Comparison of ENCODE assay signal across 8 cellular contexts in genomic region chrX:17812763-17813162, GRCh38. TPM values are rescaled to one million over a fixed set of nuclear protein-coding genes. Genes with fewer than 3 reads are reported as not detected.
DNase-seq lines count a peak whose midpoint lies in the region; ATAC-seq and TF ChIP-seq lines count a peak whose summit lies in the region.

No MANE protein-coding gene starts in this region.

- H3K27ac Mint-ChIP-seq in osteocyte (ENCODE audit: unreplicated experiment), result no peak overlapping the region
- no peak overlapping the region for H3K27ac Mint-ChIP-seq in activated CD4-positive, alpha-beta memory T cell treated with anti-CD3 and anti-CD28 coated beads for 36 hours

- H3K9me3 Mint-ChIP-seq in osteocyte (ENCODE audit: unreplicated experiment), result no peaks in the 10 kb centered on the region
- H3K9me3 Mint-ChIP-seq in activated CD4-positive, alpha-beta memory T cell treated with anti-CD3 and anti-CD28 coated beads for 36 hours, result no peaks in the 10 kb centered on the region

- peaks cover 6% of the 10 kb centered on the region for H3K4me1 Mint-ChIP-seq in osteocyte (ENCODE audit: unreplicated experiment)
- H3K4me1 Mint-ChIP-seq in activated CD4-positive, alpha-beta memory T cell treated with anti-CD3 and anti-CD28 coated beads for 36 hours (ENCODE audit: low read depth), result no peaks in the 10 kb centered on the region

- DNase-seq in ELF-1 (ENCODE audit: low read depth, low spot score), result peak; percentile 11
- peak; percentile 9 for DNase-seq in NAMALWA (ENCODE audit: low spot score)
- DNase-seq in dorsolateral prefrontal cortex, result no peak
- no peak for DNase-seq in osteocyte (ENCODE audit: extremely low spot score, unreplicated experiment)
- no peak for DNase-seq in SW 1271 (lab: John Stamatoyannopoulos, UW)
- DNase-seq in activated CD4-positive, alpha-beta memory T cell treated with anti-CD3 and anti-CD28 coated beads for 36 hours, result no peak

- H3K27me3 ChIP-seq in dorsolateral prefrontal cortex, result peaks cover 0 to 73% (median 19%) of the 10 kb centered on the region in 45 donors

- no peak overlapping the region for H3K4me3 ChIP-seq in dorsolateral prefrontal cortex

- H3K27me3 Mint-ChIP-seq in osteocyte (ENCODE audit: unreplicated experiment), result no peaks in the 10 kb centered on the region
- H3K27me3 Mint-ChIP-seq in activated CD4-positive, alpha-beta memory T cell treated with anti-CD3 and anti-CD28 coated beads for 36 hours, result no peaks in the 10 kb centered on the region

- H3K36me3 Mint-ChIP-seq in osteocyte (ENCODE audit: unreplicated experiment), result no peaks in the 10 kb centered on the region
- H3K36me3 Mint-ChIP-seq in activated CD4-positive, alpha-beta memory T cell treated with anti-CD3 and anti-CD28 coated beads for 36 hours, result no peaks in the 10 kb centered on the region

- CTCF ChIA-PET in activated CD4-positive, alpha-beta memory T cell treated with anti-CD3 and anti-CD28 coated beads for 36 hours (lab: Charles Lee), result interaction anchor here (0.7 to 1.2 kb wide), 2 partner anchors 565 to 576 kb away, joined by 3 to 7 read pairs; no protein-coding TSS in a partner anchor

- POLR2A ChIA-PET in activated CD4-positive, alpha-beta memory T cell treated with anti-CD3 and anti-CD28 coated beads for 36 hours (lab: Charles Lee), result no interaction called here

- peak in 54 of 56 donors; percentile 12 to 63 (median 46) for TF ChIP-seq CTCF in dorsolateral prefrontal cortex (IDR thresholded peaks at IDR 0.05 in 54 of 56, conservative IDR thresholded peaks at IDR 0.05 in 2 of 56; ENCODE audit: low read depth in 1 of 56, partially characterized antibody in 56 of 56)
- TF ChIP-seq CTCF in osteocyte (IDR thresholded peaks at IDR 0.05), result peak; percentile 19

- no peak overlapping the region for H3K4me3 Mint-ChIP-seq in osteocyte (ENCODE audit: unreplicated experiment)
- H3K4me3 Mint-ChIP-seq in activated CD4-positive, alpha-beta memory T cell treated with anti-CD3 and anti-CD28 coated beads for 36 hours, result no peak overlapping the region

- no peak for ATAC-seq in HG02884 (IDR thresholded peaks at IDR 0.05; ENCODE audit: unreplicated experiment)
- no peak for ATAC-seq in GM19452 (IDR thresholded peaks at IDR 0.05; ENCODE audit: unreplicated experiment)

- H3K27ac ChIP-seq in dorsolateral prefrontal cortex, result no peak overlapping the region

- intact Hi-C loops in dorsolateral prefrontal cortex (cut with DNase I), result no loop called here
- intact Hi-C loops in activated CD4-positive, alpha-beta memory T cell treated with anti-CD3 and anti-CD28 coated beads for 36 hours (cut with micrococcal nuclease), result no loop called here

RNA-seq across cellular contexts. Expression of gene RAI2, which starts 48.3 kb away (rescaled TPM):
- total RNA-seq in dorsolateral prefrontal cortex, result 10 to 100 TPM in 96 of 120 experiments, 1 to 10 TPM in 24; 5.3 to 17.6 (median 12.3) TPM
- 0.27 and 0.34 TPM in 2 replicates for total RNA-seq in osteocyte
- under 1 TPM; 0.39 to 0.43 TPM for total RNA-seq in activated CD4-positive, alpha-beta memory T cell treated with anti-CD3 and anti-CD28 coated beads for 36 hours

Comparison
In these comparisons a context has a peak if more than half of its experiments do, and no peak if none do; other contexts are left out.
1. DNase-seq: peak in ELF-1 (single experiment) and NAMALWA (single experiment); none in dorsolateral prefrontal cortex (0 of 10), osteocyte (single experiment), SW 1271 (0 of 2) and activated CD4-positive, alpha-beta memory T cell treated with anti-CD3 and anti-CD28 coated beads for 36 hours (single experiment).